Comparison of ENCODE assay signal across 18 cellular contexts in genomic region chr19:6164906-6165531, GRCh38. TPM values are rescaled to one million over a fixed set of nuclear protein-coding genes. Genes with fewer than 3 reads are reported as not detected.
"Had no signal": no experiment of that assay in that cellular context is flagged by ENCODE, and none has a peak within 500 bp of the region (broad histone marks: within the 10 kb centered on the region; RNA-seq: fewer than 3 reads in every experiment).

No MANE protein-coding gene starts in this region.

- H3K9me3 ChIP-seq: left lung, right atrium auricular region had no signal

- H3K4me3 ChIP-seq: left lung, right atrium auricular region, skin epidermis, tibial nerve had no signal

- H3K36me3 ChIP-seq: brain microvascular endothelial cell, left lung, right atrium auricular region, tibial nerve had no signal

- FAIRE-seq: islet of Langerhans had no signal

- ATAC-seq: effector memory CD8-positive, alpha-beta T cell; natural killer cell had no signal

- H3K4me3 Mint-ChIP-seq: activated naive CD8-positive, alpha-beta T cell treated with anti-CD3 and anti-CD28 coated beads, Interleukin-2, amount 10 ng/mL, durations not matched to agents 7 days and 5 days; effector memory CD8-positive, alpha-beta T cell; memory B cell; natural killer cell had no signal

- H3K27ac ChIP-seq: brain microvascular endothelial cell, left lung, right atrium auricular region, skin epidermis, tibial nerve had no signal

- H3K9me3 Mint-ChIP-seq: activated naive CD8-positive, alpha-beta T cell treated with anti-CD3 and anti-CD28 coated beads, Interleukin-2, amount 10 ng/mL, durations not matched to agents 7 days and 5 days; effector memory CD8-positive, alpha-beta T cell had no signal

- H3K27ac Mint-ChIP-seq: activated naive CD8-positive, alpha-beta T cell treated with anti-CD3 and anti-CD28 coated beads, Interleukin-2, amount 10 ng/mL, durations not matched to agents 7 days and 5 days; effector memory CD8-positive, alpha-beta T cell; memory B cell; natural killer cell had no signal

- H3K27me3 ChIP-seq: brain microvascular endothelial cell, left lung, right atrium auricular region, tibial nerve had no signal

- DNase-seq: activated CD4-positive, alpha-beta T cell treated with anti-CD3 and anti-CD28 coated beads, Interleukin-2, amount 50 U/mL, for 1 hour; activated CD8-positive, alpha-beta memory T cell treated with anti-CD3 and anti-CD28 coated beads for 24 hours; activated naive CD8-positive, alpha-beta T cell treated with anti-CD3 and anti-CD28 coated beads, Interleukin-2, amount 10 ng/mL, durations not matched to agents 7 days and 5 days; brain microvascular endothelial cell; cerebellar nuclear complex; dermis blood vessel endothelial cell; effector memory CD8-positive, alpha-beta T cell; erythroblast; left lung; natural killer cell; posterior cingulate gyrus; stimulated activated CD4-positive, alpha-beta T cell treated with anti-CD3 and anti-CD28 coated beads, Interleukin-15, amount 100 ng/mL, for 24 hours; stimulated activated CD4-positive, alpha-beta T cell treated with anti-CD3 and anti-CD28 coated beads, Interleukin-4, amount 100 ng/mL, for 24 hours had no signal

- H3K27me3 Mint-ChIP-seq: effector memory CD8-positive, alpha-beta T cell had no signal

- H3K4me1 ChIP-seq: right atrium auricular region, tibial nerve had no signal

- H3K36me3 Mint-ChIP-seq: activated naive CD8-positive, alpha-beta T cell treated with anti-CD3 and anti-CD28 coated beads, Interleukin-2, amount 10 ng/mL, durations not matched to agents 7 days and 5 days; natural killer cell had no signal

RNA-seq across cellular contexts. Expression of gene ACSBG2, which starts 29.6 kb away (rescaled TPM):
- total RNA-seq: activated naive CD8-positive, alpha-beta T cell treated with anti-CD3 and anti-CD28 coated beads, Interleukin-2, amount 10 ng/mL, durations not matched to agents 7 days and 5 days; dermis blood vessel endothelial cell; left lung; natural killer cell; right atrium auricular region; tibial nerve had no signal
